ENCODE assay signal across 8 cellular contexts in the genomic region with DNA sequence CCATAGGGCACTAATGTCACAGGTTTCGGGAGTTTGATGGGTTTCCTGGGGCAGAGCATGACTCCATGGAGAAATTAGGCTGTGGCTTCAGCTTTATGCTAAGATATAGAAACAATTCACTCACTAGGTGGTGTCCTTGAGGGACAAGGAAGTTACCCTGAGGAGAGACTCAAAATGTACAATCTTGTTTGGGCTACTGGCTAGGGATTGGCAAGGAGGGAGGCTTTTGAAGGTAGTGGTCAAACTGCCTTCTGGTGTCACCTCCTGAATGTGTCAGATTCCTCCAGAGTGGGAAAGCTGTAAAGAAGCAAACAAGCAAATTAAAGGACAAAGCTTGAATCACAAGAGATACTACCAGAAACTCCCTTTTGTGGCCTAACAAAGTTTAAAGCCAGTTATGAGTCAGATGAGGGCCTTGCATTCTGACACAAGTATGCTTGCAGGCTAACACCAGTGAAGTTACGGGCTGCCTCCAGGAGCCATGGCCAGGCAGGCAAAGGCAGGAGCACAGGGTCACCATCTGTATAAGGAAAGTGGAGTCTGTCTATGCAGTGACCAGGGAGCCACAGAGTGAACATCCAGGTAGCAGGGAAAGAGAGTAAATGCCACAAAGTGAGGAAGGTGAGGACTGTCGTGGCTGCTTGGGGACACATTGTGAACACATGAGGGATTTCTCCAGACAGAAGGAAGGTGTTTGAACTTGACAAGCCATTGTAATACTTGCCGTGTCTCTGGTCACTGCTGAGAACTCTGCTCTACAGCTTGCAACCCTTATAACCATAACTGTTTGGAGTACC.
A peak's percentile ranks its signal among the peaks of the same experiment; 100 is the strongest.
DNase-seq lines count a peak whose midpoint lies in the region; ATAC-seq lines count a peak whose summit lies in the region.

No MANE protein-coding gene starts in this region.

- ATAC-seq in HG03039 (IDR thresholded peaks at IDR 0.05; ENCODE audit: unreplicated experiment): peak; percentile 78
- peak; percentile 93 for ATAC-seq in stimulated activated naive CD8-positive, alpha-beta T cell treated with anti-CD3 and anti-CD28 coated beads, Interleukin-15, amount 100 ng/mL, for 72 hours

- H3K4me3 Mint-ChIP-seq in stimulated activated naive CD8-positive, alpha-beta T cell treated with anti-CD3 and anti-CD28 coated beads, Interleukin-15, amount 100 ng/mL, for 72 hours: peak overlapping the region in 1 of 2 donors; percentile 64

- no peak overlapping the region for H3K27ac ChIP-seq in substantia nigra (ENCODE audit: low read depth, low read length, poor library complexity, severe bottlenecking)

- no peaks in the 10 kb centered on the region for H3K9me3 Mint-ChIP-seq in stimulated activated naive CD8-positive, alpha-beta T cell treated with anti-CD3 and anti-CD28 coated beads, Interleukin-15, amount 100 ng/mL, for 72 hours

- H3K4me1 Mint-ChIP-seq in stimulated activated naive CD8-positive, alpha-beta T cell treated with anti-CD3 and anti-CD28 coated beads, Interleukin-15, amount 100 ng/mL, for 72 hours: peaks cover 20% of the 10 kb centered on the region

- no peaks in the 10 kb centered on the region for H3K27me3 Mint-ChIP-seq in stimulated activated naive CD8-positive, alpha-beta T cell treated with anti-CD3 and anti-CD28 coated beads, Interleukin-15, amount 100 ng/mL, for 72 hours

- peak overlapping the region; percentile 23 to 72 for H3K27ac Mint-ChIP-seq in stimulated activated naive CD8-positive, alpha-beta T cell treated with anti-CD3 and anti-CD28 coated beads, Interleukin-15, amount 100 ng/mL, for 72 hours

- peak; percentile 38 for DNase-seq in stimulated activated CD4-positive, alpha-beta T cell treated with anti-CD3 and anti-CD28 coated beads, Interleukin-15, amount 100 ng/mL, for 24 hours
- no peak for DNase-seq in stimulated activated CD4-positive, alpha-beta T cell treated with anti-CD3 and anti-CD28 coated beads, Interleukin-4, amount 100 ng/mL, for 4 hours
- DNase-seq in activated T-cell treated with anti-CD3 and anti-CD28 coated beads, Interleukin-2, amount 50 U/mL, for 48 hours: peak; percentile 58 to 62
- peak; percentile 7 to 24 for DNase-seq in stimulated activated naive CD8-positive, alpha-beta T cell treated with anti-CD3 and anti-CD28 coated beads, Interleukin-15, amount 100 ng/mL, for 72 hours
- DNase-seq in substantia nigra (lab: John Stamatoyannopoulos, UW) (no peak), A172 (ENCODE audit: low spot score) (no peak), NCI-H510A (lab: John Stamatoyannopoulos, UW) (no peak)

Comparison
In these comparisons a context has a peak if more than half of its experiments do, and no peak if none do; other contexts are left out.
1. DNase-seq: peak in stimulated activated CD4-positive, alpha-beta T cell treated with anti-CD3 and anti-CD28 coated beads, Interleukin-15, amount 100 ng/mL, for 24 hours (single experiment), activated T-cell treated with anti-CD3 and anti-CD28 coated beads, Interleukin-2, amount 50 U/mL, for 48 hours (2 of 2) and stimulated activated naive CD8-positive, alpha-beta T cell treated with anti-CD3 and anti-CD28 coated beads, Interleukin-15, amount 100 ng/mL, for 72 hours (2 of 2); none in stimulated activated CD4-positive, alpha-beta T cell treated with anti-CD3 and anti-CD28 coated beads, Interleukin-4, amount 100 ng/mL, for 4 hours (0 of 2), substantia nigra (0 of 49), A172 (single experiment) and NCI-H510A (single experiment).